In the genomic region with DNA sequence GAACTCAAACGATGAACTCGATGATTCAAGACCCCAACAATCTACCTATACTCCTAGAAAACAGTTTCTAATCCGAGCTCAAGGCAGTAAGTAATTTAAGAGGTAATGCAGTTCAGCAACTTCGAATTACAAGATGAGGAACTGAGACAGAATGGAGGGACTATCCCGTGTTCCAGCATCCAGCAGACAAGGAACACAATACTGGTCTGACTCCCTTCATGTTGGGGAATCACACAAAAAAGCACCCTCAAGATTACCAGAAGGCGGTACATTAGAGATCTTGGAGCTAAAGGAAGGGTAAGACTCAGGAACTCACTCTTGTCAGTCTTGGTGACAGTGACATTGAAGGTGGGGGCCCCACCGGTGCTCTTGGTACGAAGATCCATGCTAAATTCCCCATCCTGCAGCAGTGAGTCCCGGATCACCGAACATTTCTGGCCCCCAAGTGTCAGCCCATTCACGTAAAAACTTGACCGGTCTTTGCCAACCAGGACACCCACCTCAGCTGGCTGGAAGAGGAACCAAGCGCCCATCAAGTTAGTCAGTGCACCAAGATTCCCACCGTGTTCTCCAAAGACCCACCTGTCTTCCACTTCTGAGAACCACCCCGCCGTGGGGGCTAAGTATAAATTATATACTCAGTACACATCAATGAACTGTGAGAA, we compare ENCODE assay signal across 9 cellular contexts. TPM values are rescaled to one million over a fixed set of nuclear protein-coding genes. Genes with fewer than 3 reads are reported as not detected.
DNase-seq lines count a peak whose midpoint lies in the region; ATAC-seq and TF ChIP-seq lines count a peak whose summit lies in the region.
"Had no signal": no experiment of that assay in that cellular context is flagged by ENCODE, and none has a peak within 500 bp of the region (broad histone marks: within the 10 kb centered on the region; RNA-seq: fewer than 3 reads in every experiment).

No MANE protein-coding gene starts in this region.

- H3K9me3 Mint-ChIP-seq in T-cell, result no peaks in the 10 kb centered on the region

- DNase-seq in T-cell (no peak), fibroblast of mammary gland (ENCODE audit: low read depth) (no peak), gastrocnemius medialis (no peak), NK-92 (lab: John Stamatoyannopoulos, UW; ENCODE audit: unreplicated experiment) (no peak), NCI-H1105 treated with DMSO at 0.1 percent for 48 hours (lab: John Stamatoyannopoulos, UW) (no peak)

- peak; percentile 28 for TF ChIP-seq POLR2A in GM18505 (IDR thresholded peaks at IDR 0.05; ENCODE audit: borderline replicate concordance, extremely low read depth, insufficient read depth, insufficient read length)
- TF ChIP-seq POLR2A in gastrocnemius medialis (IDR thresholded peaks at IDR 0.05), result no peak

- in situ Hi-C loops in gastrocnemius medialis (cut with MboI; ENCODE audit: low sequenced_read_pairs in 4 of 4), result no loop called here

- H3K4me1 ChIP-seq in gastrocnemius medialis, result peaks cover 45 to 46% of the 10 kb centered on the region in 2 donors

- no peaks in the 10 kb centered on the region for H3K27me3 ChIP-seq in gastrocnemius medialis

- POLR2A ChIA-PET in T-cell (lab: Charles Lee), result interaction anchor here in 1 of 2 donors (1.4 kb wide), 1 partner anchor 21 kb away, joined by 5 read pairs; a partner anchor contains a TSS

- no peak for TF ChIP-seq CTCF in fibroblast of mammary gland (conservative IDR thresholded peaks at IDR 0.05; ENCODE audit: control insufficient read depth, insufficient read depth, low read depth, low read length)
- no peak for TF ChIP-seq CTCF in gastrocnemius medialis (IDR thresholded peaks at IDR 0.05 in 4 of 5, conservative IDR thresholded peaks at IDR 0.05 in 1 of 5)

- H3K4me3 Mint-ChIP-seq in T-cell, result peak overlapping the region; percentile 97 to 100 (median 98)

- H3K27ac ChIP-seq in gastrocnemius medialis, result peak overlapping the region; percentile 96 to 100 (median 98)

- peaks cover 46% of the 10 kb centered on the region for H3K36me3 Mint-ChIP-seq in T-cell

- peaks cover 66 to 76% (median 69%) of the 10 kb centered on the region in 3 donors for H3K4me1 Mint-ChIP-seq in T-cell

- peaks cover 0 to 40% of the 10 kb centered on the region in 2 donors for H3K36me3 ChIP-seq in gastrocnemius medialis

- no peaks in the 10 kb centered on the region for H3K27me3 Mint-ChIP-seq in T-cell

- intact Hi-C loops in gastrocnemius medialis (cut with DNase I; ENCODE audit: low total_unique reads), result no loop called here

- peak overlapping the region; percentile 75 to 97 for H3K27ac Mint-ChIP-seq in T-cell

- H3K4me3 ChIP-seq in fibroblast of mammary gland (ENCODE audit: control insufficient read depth, low read depth, low read length) (peak overlapping the region; percentile 90), gastrocnemius medialis (peak overlapping the region; percentile 85 to 99 (median 96))

- no peaks in the 10 kb centered on the region for H3K9me3 ChIP-seq in gastrocnemius medialis

- CTCF ChIA-PET in T-cell (lab: Charles Lee), result interaction anchor here in 1 of 2 donors (1.3 kb wide), 1 partner anchor 21 kb away, joined by 3 read pairs; a partner anchor contains a TSS

- ATAC-seq in GM18505 (IDR thresholded peaks at IDR 0.05; ENCODE audit: unreplicated experiment) (no peak), T-cell (replicated peaks in 1 of 4) (no peak), gastrocnemius medialis (no peak), GM21515 (IDR thresholded peaks at IDR 0.05; ENCODE audit: unreplicated experiment) (no peak), GM18867 (IDR thresholded peaks at IDR 0.05; ENCODE audit: unreplicated experiment) (no peak)

RNA-seq across cellular contexts. Expression of a gene that starts 1.9 kb away (rescaled TPM):
- total RNA-seq in T-cell, result 100 to 1,000 TPM; 654 to 853 (median 744) TPM
- 100 to 1,000 TPM; 304 to 750 (median 599) TPM for total RNA-seq in gastrocnemius medialis

RNA-seq across cellular contexts. Expression of a gene that starts 4.5 kb away (rescaled TPM):
- total RNA-seq in T-cell (10 to 100 TPM; 31.0 to 38.4 (median 36.3) TPM), gastrocnemius medialis (1,000 to 10,000 TPM; 1,434 to 5,473 (median 3,204) TPM)

RNA-seq across cellular contexts. Expression of a gene that starts 6.4 kb away (rescaled TPM):
- 100 to 1,000 TPM; 109 to 158 (median 135) TPM for total RNA-seq in T-cell
- 10 to 100 TPM; 51.2 to 99.5 (median 75.2) TPM for total RNA-seq in gastrocnemius medialis

RNA-seq across cellular contexts. Expression of a gene that starts 6.6 kb away (rescaled TPM):
- total RNA-seq in T-cell, result 10 to 100 TPM; 30.9 to 51.6 (median 47.0) TPM
- total RNA-seq in gastrocnemius medialis, result 100 to 1,000 TPM in 2 of 4 donors, 10 to 100 TPM in 2; 52.6 to 106 (median 81.7) TPM

RNA-seq across cellular contexts. Expression of a gene that starts 14.4 kb away (rescaled TPM):
- total RNA-seq in T-cell (under 1 TPM in 1 of 5 donors, not detected in 4; 0.40 TPM), gastrocnemius medialis (not detected)
- total RNA-seq: cerebellum had no signal

Comparison
In these comparisons a context has a peak if more than half of its experiments do, and no peak if none do; other contexts are left out.
1. RNA of a gene that starts 4.5 kb away (total RNA-seq): 1,434 to 5,473 TPM in gastrocnemius medialis; 31.0 to 38.4 TPM in T-cell; every median in the first group is over 10 times any median in the second.